24 cellular contexts compared by ENCODE assay signal in the genomic region with DNA sequence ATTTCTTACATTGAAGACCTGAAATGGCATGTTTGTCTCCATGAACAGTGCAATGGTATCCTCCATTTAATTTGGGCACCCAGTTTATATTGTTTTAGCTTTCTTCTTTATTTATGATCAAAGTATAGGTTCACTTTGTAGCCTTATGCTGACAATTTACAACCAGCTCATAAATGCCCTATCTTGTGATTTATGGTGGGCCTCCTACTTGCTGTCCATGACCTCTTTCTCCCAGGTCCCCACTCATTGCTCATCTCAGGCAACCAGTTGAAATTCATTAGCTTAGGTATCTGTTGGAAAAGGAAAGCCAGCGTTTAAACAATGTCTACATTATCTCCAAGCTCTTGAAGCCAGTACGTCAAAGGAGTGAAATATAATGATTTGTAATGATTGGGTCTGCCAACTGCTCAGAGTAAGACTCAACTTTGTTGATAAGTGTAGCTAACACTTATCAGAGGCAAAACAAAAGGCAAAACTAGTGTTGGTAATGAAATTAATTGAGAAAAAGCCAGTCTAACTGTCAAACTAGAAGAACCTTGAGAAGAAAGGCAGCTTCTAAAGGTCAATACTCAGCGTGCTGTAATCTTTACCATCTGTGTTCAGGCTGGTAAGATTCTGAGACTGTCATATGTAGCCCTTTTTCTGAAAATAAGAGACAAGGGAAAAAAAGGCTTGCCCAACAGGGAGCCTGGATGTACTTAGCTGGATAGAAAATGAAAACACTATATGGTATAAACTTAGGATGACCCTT.
"Had no signal": no experiment of that assay in that cellular context is flagged by ENCODE, and none has a peak within 500 bp of the region (broad histone marks: within the 10 kb centered on the region; RNA-seq: fewer than 3 reads in every experiment).

No MANE protein-coding gene starts in this region.

- ATAC-seq: esophagus mucosa; gastrocnemius medialis; left lung; mucosa of descending colon; natural killer cell treated with Interleukin-12 subunit alpha and Interleukin-12 subunit beta and Interleukin-15 and Interleukin-18, amount 100 ng/mL, for 72 hours; sciatic nerve; stimulated activated effector memory CD8-positive, alpha-beta T cell treated with anti-CD3 and anti-CD28 coated beads, Interleukin-12 subunit alpha, Interleukin-12 subunit beta, amount 100 ng/mL, for 72 hours; stimulated activated naive CD8-positive, alpha-beta T cell treated with anti-CD3 and anti-CD28 coated beads, Interleukin-15, Interleukin-2, amounts not matched to agents 100 U/mL and 50 U/mL, for 24 hours had no signal

- DNase-seq: colonic mucosa; effector CD8-positive, alpha-beta T cell; endodermal cell; foreskin fibroblast; gastrocnemius medialis; head of caudate nucleus; kidney; left lung; mesenchymal stem cell; mucosa of descending colon; naive B cell; nucleus accumbens; stimulated activated CD4-positive, alpha-beta T cell treated with anti-CD3 and anti-CD28 coated beads, Interleukin-12 subunit alpha, Interleukin-12 subunit beta, amount 100 ng/mL, for 4 hours; stimulated activated CD4-positive, alpha-beta T cell treated with anti-CD3 and anti-CD28 coated beads, Interleukin-1b, Interleukin-23, amount 100 ng/mL, for 48 hours; stimulated activated CD4-positive, alpha-beta T cell treated with anti-CD3 and anti-CD28 coated beads, Interleukin-4, amount 100 ng/mL, for 24 hours; stimulated activated naive CD8-positive, alpha-beta T cell treated with anti-CD3 and anti-CD28 coated beads, Interleukin-15, Interleukin-2, amounts not matched to agents 100 U/mL and 50 U/mL, for 24 hours; substantia nigra; testis; tibial artery; upper lobe of left lung had no signal
